ENCODE assay signal across 21 cellular contexts in the genomic region with DNA sequence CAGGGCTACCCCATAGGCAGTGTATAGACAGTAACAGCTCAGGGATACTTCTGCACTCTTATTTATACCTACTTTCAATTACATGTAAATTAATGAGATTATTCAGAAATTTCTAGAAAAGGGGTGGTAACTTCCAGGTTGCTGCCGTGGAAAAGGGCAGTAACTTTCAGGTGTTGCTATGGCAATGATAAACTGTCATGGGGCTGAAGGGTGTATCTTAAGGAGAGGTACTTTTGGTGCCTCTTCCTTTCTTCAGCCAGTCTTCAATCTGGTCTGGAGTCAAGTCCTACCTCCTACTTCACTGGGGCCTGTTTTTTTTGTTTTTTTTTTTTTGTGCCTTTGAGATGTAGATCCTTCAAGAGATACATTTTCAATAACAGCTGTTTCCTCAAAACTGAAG. TPM values are rescaled to one million over a fixed set of nuclear protein-coding genes. Genes with fewer than 3 reads are reported as not detected.
DNase-seq lines count a peak whose midpoint lies in the region; ATAC-seq, FAIRE-seq and TF ChIP-seq lines count a peak whose summit lies in the region.
"Had no signal": no experiment of that assay in that cellular context is flagged by ENCODE, and none has a peak within 500 bp of the region (broad histone marks: within the 10 kb centered on the region; RNA-seq: fewer than 3 reads in every experiment).

No MANE protein-coding gene starts in this region.

- H3K4me3 Mint-ChIP-seq in activated T-helper 1 cell treated with anti-CD3 and anti-CD28 coated beads, Interleukin-12 subunit alpha, Interleukin-12 subunit beta, Interleukin-2, Interleukin-4 antibody, amounts not matched to agents 30 ng/mL and 10 ng/mL and 1 ng/mL, durations not matched to agents 14 hours and 24 hours and 36 hours: no peak overlapping the region
- H3K4me3 Mint-ChIP-seq: CD4-positive, CD25-positive, alpha-beta regulatory T cell; CD8-positive, alpha-beta T cell had no signal

- peak overlapping the region in 9 of 11 experiments; percentile 80 to 97 (median 90); a peak in 18 of 22 replicates for H3K27ac ChIP-seq in BLaER1 treated with 17β-estradiol and CSF1 and Interleukin-3, amounts not matched to agents 10 nM and 100 nM
- no peak overlapping the region for H3K27ac ChIP-seq in HCT116 (ENCODE audit: low read depth, low read length)
- H3K27ac ChIP-seq in K562 (ENCODE audit: extremely low read depth, low read depth, low read length): no peak overlapping the region
- H3K27ac ChIP-seq: A549, C4-2B had no signal

- H2AFZ ChIP-seq in HCT116 (ENCODE audit: low read depth, low read length, poor library complexity, severe bottlenecking) (no peak overlapping the region), K562 (ENCODE audit: low read depth, low read length) (no peak overlapping the region)

- peak overlapping the region in 5 of 11 experiments; percentile 2 to 79 (median 69); a peak in 4 of 22 replicates for H3K9ac ChIP-seq in BLaER1 treated with 17β-estradiol and CSF1 and Interleukin-3, amounts not matched to agents 10 nM and 100 nM
- H3K9ac ChIP-seq in HCT116 (ENCODE audit: low read length): no peak overlapping the region
- H3K9ac ChIP-seq in K562 (ENCODE audit: insufficient read depth in 1 of 2, low read depth in 2 of 2, low read length in 2 of 2): no peak overlapping the region

- H3K4me2 ChIP-seq in BLaER1 treated with 17β-estradiol and CSF1 and Interleukin-3, amounts not matched to agents 10 nM and 100 nM: peak overlapping the region; percentile 4 to 83 (median 76); a peak in 20 of 22 replicates
- H3K4me2 ChIP-seq in HCT116 (ENCODE audit: low read length) (no peak overlapping the region), K562 (ENCODE audit: insufficient read depth, low read length) (no peak overlapping the region)
- H3K4me2 ChIP-seq: A549 had no signal

- no peaks in the 10 kb centered on the region for H3K4me1 Mint-ChIP-seq in activated T-helper 1 cell treated with anti-CD3 and anti-CD28 coated beads, Interleukin-12 subunit alpha, Interleukin-12 subunit beta, Interleukin-2, Interleukin-4 antibody, amounts not matched to agents 30 ng/mL and 10 ng/mL and 1 ng/mL, durations not matched to agents 14 hours and 24 hours and 36 hours (ENCODE audit: low read depth)

- FAIRE-seq in K562 (lab: Jason Lieb, UNC): no peak
- FAIRE-seq: A549, G401.6, GM12892 had no signal

- DNase-seq in HCT116 (ENCODE audit: low read depth, low spot score) (no peak), K562 (ENCODE audit: extremely low read depth in 1 of 4, low spot score in 3 of 4) (no peak), NCI-H2171 (lab: John Stamatoyannopoulos, UW) (no peak)
- no peak for DNase-seq in activated T-helper 1 cell treated with anti-CD3 and anti-CD28 coated beads, Interleukin-12 subunit alpha, Interleukin-12 subunit beta, Interleukin-2, Interleukin-4 antibody, amounts not matched to agents 30 ng/mL and 10 ng/mL and 1 ng/mL, durations not matched to agents 14 hours and 24 hours and 36 hours (ENCODE audit: low spot score)
- no peak for DNase-seq in stimulated activated CD4-positive, alpha-beta T cell treated with anti-CD3 and anti-CD28 coated beads, Interleukin-4, amount 100 ng/mL, for 24 hours
- DNase-seq: 8988T; ACHN; AML-193; BE2C; Caco-2; CD4-positive, CD25-positive, alpha-beta regulatory T cell; CD8-positive, alpha-beta T cell; DMS153; DND-41; GOT3 had no signal

- H3K36me3 Mint-ChIP-seq in activated T-helper 1 cell treated with anti-CD3 and anti-CD28 coated beads, Interleukin-12 subunit alpha, Interleukin-12 subunit beta, Interleukin-2, Interleukin-4 antibody, amounts not matched to agents 30 ng/mL and 10 ng/mL and 1 ng/mL, durations not matched to agents 14 hours and 24 hours and 36 hours (ENCODE audit: low read depth): no peaks in the 10 kb centered on the region
- H3K36me3 Mint-ChIP-seq: CD4-positive, CD25-positive, alpha-beta regulatory T cell; CD8-positive, alpha-beta T cell had no signal

- peaks cover 30 to 65% (median 56%) of the 10 kb centered on the region in 10 experiments for H3K4me1 ChIP-seq in BLaER1 treated with 17β-estradiol and CSF1 and Interleukin-3, amounts not matched to agents 10 nM and 100 nM
- no peaks in the 10 kb centered on the region for H3K4me1 ChIP-seq in HCT116 (ENCODE audit: control insufficient read depth in 1 of 2, insufficient read depth in 2 of 2, low read length in 2 of 2)
- H3K4me1 ChIP-seq in K562 (replicated peaks in 1 of 2; ENCODE audit: control insufficient read depth in 2 of 2, insufficient read depth in 2 of 2, low read length in 2 of 2): no peaks in the 10 kb centered on the region; a peak in 1 of 5 replicates
- H3K4me1 ChIP-seq: A549, BE2C, Caco-2, HAP-1 had no signal

- H3K79me2 ChIP-seq in HCT116 (ENCODE audit: insufficient read depth, low read length) (no peaks in the 10 kb centered on the region), K562 (ENCODE audit: control insufficient read depth, insufficient read depth, low read length) (no peaks in the 10 kb centered on the region)

- H3K27ac Mint-ChIP-seq in activated T-helper 1 cell treated with anti-CD3 and anti-CD28 coated beads, Interleukin-12 subunit alpha, Interleukin-12 subunit beta, Interleukin-2, Interleukin-4 antibody, amounts not matched to agents 30 ng/mL and 10 ng/mL and 1 ng/mL, durations not matched to agents 14 hours and 24 hours and 36 hours: no peak overlapping the region
- H3K27ac Mint-ChIP-seq: CD4-positive, CD25-positive, alpha-beta regulatory T cell; CD8-positive, alpha-beta T cell had no signal

- no TSS peak for BruUV-seq in HCT116 (replicated peaks; lab: Mats Ljungman, UMichigan)
- BruUV-seq in K562 (replicated peaks; lab: Mats Ljungman, UMichigan): no TSS peak

- H3K9me3 Mint-ChIP-seq in activated T-helper 1 cell treated with anti-CD3 and anti-CD28 coated beads, Interleukin-12 subunit alpha, Interleukin-12 subunit beta, Interleukin-2, Interleukin-4 antibody, amounts not matched to agents 30 ng/mL and 10 ng/mL and 1 ng/mL, durations not matched to agents 14 hours and 24 hours and 36 hours: no peaks in the 10 kb centered on the region
- H3K9me3 Mint-ChIP-seq: CD8-positive, alpha-beta T cell had no signal

- TF ChIP-seq CTCF in HCT116 (IDR thresholded peaks at IDR 0.05 in 2 of 3, conservative IDR thresholded peaks at IDR 0.05 in 1 of 3; ENCODE audit: borderline replicate concordance in 1 of 3, insufficient read depth in 1 of 3, low read depth in 2 of 3, low read length in 2 of 3): no peak
- TF ChIP-seq CTCF in K562 (IDR thresholded peaks at IDR 0.05 in 2 of 3, conservative IDR thresholded peaks at IDR 0.05 in 1 of 3; ENCODE audit: insufficient read depth in 2 of 3, low read depth in 1 of 3, low read length in 3 of 3): no peak

- H3K9me1 ChIP-seq in K562 (ENCODE audit: control insufficient read depth, insufficient read depth, low read length): no peaks in the 10 kb centered on the region

- CTCF ChIA-PET in HCT116 (lab: Charles Lee) (interaction anchor here (0.9 kb wide), 1 partner anchor 299 kb away, joined by 3 read pairs; no protein-coding TSS in a partner anchor), K562 (lab: Yijun Ruan, JAX; ENCODE audit: low intra/inter-chr PET ratio) (no interaction called here)

- H3K36me3 ChIP-seq in BLaER1 treated with 17β-estradiol and CSF1 and Interleukin-3, amounts not matched to agents 10 nM and 100 nM: no peaks in the 10 kb centered on the region; a peak in 1 of 22 replicates
- H3K36me3 ChIP-seq in HCT116 (ENCODE audit: control insufficient read depth in 1 of 2, insufficient read depth in 2 of 2, low read length in 2 of 2) (no peaks in the 10 kb centered on the region), K562 (ENCODE audit: control insufficient read depth, insufficient read depth, low read length) (no peaks in the 10 kb centered on the region)
- H3K36me3 ChIP-seq: BE2C, HAP-1 had no signal

- in situ Hi-C loops in K562 (cut with MboI): no loop called here

- TF ChIP-seq RAD21 in HCT116 (IDR thresholded peaks at IDR 0.05; ENCODE audit: low read depth) (no peak), K562 (CRISPR knock-in tag; conservative IDR thresholded peaks at IDR 0.05 in 1 of 2, IDR thresholded peaks at IDR 0.05 in 1 of 2) (no peak)

- H3K27me3 Mint-ChIP-seq in activated T-helper 1 cell treated with anti-CD3 and anti-CD28 coated beads, Interleukin-12 subunit alpha, Interleukin-12 subunit beta, Interleukin-2, Interleukin-4 antibody, amounts not matched to agents 30 ng/mL and 10 ng/mL and 1 ng/mL, durations not matched to agents 14 hours and 24 hours and 36 hours (ENCODE audit: insufficient read depth): peaks cover 13% of the 10 kb centered on the region

- RAD21 ChIA-PET in HCT116 (lab: Charles Lee; ENCODE audit: low non-redundant PET in 1 of 2, low total read pairs in 2 of 2, uncharacterized antibody in 2 of 2, unreplicated experiment in 2 of 2): no interaction called here

- no peak for TF ChIP-seq POLR2A in HCT116 (IDR thresholded peaks at IDR 0.05; ENCODE audit: borderline replicate concordance, extremely low read depth, insufficient read depth, insufficient read length)
- TF ChIP-seq POLR2A in K562 (conservative IDR thresholded peaks at IDR 0.05): no peak

- 0% methylated on average over 1 of the region's 1 CpG for WGBS in K562 (ENCODE audit: insufficient coverage, low coverage, missing lambda C conversion rate)

- H3K27me3 ChIP-seq in BLaER1 treated with 17β-estradiol and CSF1 and Interleukin-3, amounts not matched to agents 10 nM and 100 nM: no peaks in the 10 kb centered on the region
- H3K27me3 ChIP-seq in HCT116 (ENCODE audit: insufficient read depth, low read length): no peaks in the 10 kb centered on the region
- H3K27me3 ChIP-seq in K562 (ENCODE audit: control insufficient read depth in 2 of 2, insufficient read depth in 2 of 2, low read length in 2 of 2): no peaks in the 10 kb centered on the region
- H3K27me3 ChIP-seq: BE2C had no signal

- H3K4me3 ChIP-seq in BLaER1 treated with 17β-estradiol and CSF1 and Interleukin-3, amounts not matched to agents 10 nM and 100 nM: peak overlapping the region in 3 of 10 experiments; percentile 1 to 44 (median 19); a peak in 4 of 20 replicates
- H3K4me3 ChIP-seq in HCT116 (replicated peaks in 1 of 2; ENCODE audit: low read depth in 1 of 2, low read length in 2 of 2) (no peak overlapping the region), K562 (no peak overlapping the region)
- H3K4me3 ChIP-seq: A549, HAP-1 had no signal

- ATAC-seq in HCT116 (peak; percentile 27; the same call in 1 of the 2 replicates), K562 (0 out of 3 replicates have a peak, but pooled peaks have one; percentile 49)
- ATAC-seq: A549; CD8-positive, alpha-beta T cell had no signal

- POLR2A ChIA-PET in HCT116 (lab: Charles Lee) (no interaction called here), K562 (lab: Yijun Ruan, JAX) (no interaction called here)

- peaks cover 0 to 55% (median 24%) of the 10 kb centered on the region in 11 experiments; a peak in 19 of 22 replicates for H3K9me3 ChIP-seq in BLaER1 treated with 17β-estradiol and CSF1 and Interleukin-3, amounts not matched to agents 10 nM and 100 nM (replicated peaks in 1 of 11)
- no peaks in the 10 kb centered on the region for H3K9me3 ChIP-seq in HCT116 (ENCODE audit: control insufficient read depth in 1 of 2, insufficient read depth in 1 of 2, low read depth in 1 of 2, low read length in 2 of 2)
- H3K9me3 ChIP-seq in K562 (replicated peaks; ENCODE audit: control insufficient read depth, insufficient read depth, low read depth, low read length): no peaks in the 10 kb centered on the region
- H3K9me3 ChIP-seq: A549, BE2C, Caco-2, HAP-1 had no signal

- no peaks in the 10 kb centered on the region for H4K20me1 ChIP-seq in BLaER1 treated with 17β-estradiol and CSF1 and Interleukin-3, amounts not matched to agents 10 nM and 100 nM
- H4K20me1 ChIP-seq in HCT116 (ENCODE audit: insufficient read depth) (no peaks in the 10 kb centered on the region), K562 (replicated peaks; ENCODE audit: control insufficient read depth, insufficient read depth, low read length) (no peaks in the 10 kb centered on the region)

- H3K9me2 ChIP-seq in HCT116 (ENCODE audit: insufficient read depth): no peaks in the 10 kb centered on the region

- no peak for TF ChIP-seq EP300 in K562 (IDR thresholded peaks at IDR 0.05; ENCODE audit: low read length)

- intact Hi-C loops in HCT116 (cut with micrococcal nuclease): no loop called here
- intact Hi-C loops in K562 (cut with micrococcal nuclease): no loop called here
- intact Hi-C loops in activated T-helper 1 cell treated with anti-CD3 and anti-CD28 coated beads, Interleukin-12 subunit alpha, Interleukin-12 subunit beta, Interleukin-2, Interleukin-4 antibody, amounts not matched to agents 30 ng/mL and 10 ng/mL and 1 ng/mL, durations not matched to agents 14 hours and 24 hours and 36 hours (cut with micrococcal nuclease): no loop called here

RNA-seq across cellular contexts. Expression of gene DNAJC10, which starts 35.2 kb away (rescaled TPM):
- total RNA-seq in HCT116 (2021; ENCODE audit: unreplicated experiment): 80.4 TPM
- polyA plus RNA-seq in HCT116 (2012): 18.5 and 26.7 TPM in 2 replicates
- 28.3 and 119 TPM in 2 replicates for total RNA-seq in K562 (2011; cell fraction: chromatin; rRNA removed; ENCODE audit: low replicate concordance)
- total RNA-seq in K562 (2011; cell fraction: nucleolus; rRNA removed): 14.5 and 18.2 TPM in 2 replicates
- 42.3 and 61.0 TPM in 2 replicates for total RNA-seq in K562 (2011; cell fraction: nucleoplasm; rRNA removed)
- total RNA-seq in K562 (2014; rRNA removed): 51.4 and 63.5 TPM in 2 replicates
- 75.8 and 87.2 TPM in 2 replicates for total RNA-seq in K562 (2014; rRNA removed; fragmentation: Illumina TruSeq; extraction: Trizol)
- total RNA-seq in K562 (2015; rRNA removed; fragmentation: Illumina TruSeq; extraction: Trizol): 66.5 and 77.7 TPM in 2 replicates
- total RNA-seq in K562 (2021): 75.3 and 81.9 TPM in 2 replicates
- 39.9 and 57.3 TPM in 2 replicates for polyA plus RNA-seq in K562 (2011; rRNA removed)
- 6.8 and 15.1 TPM in 2 replicates for polyA plus RNA-seq in K562 (2011; cell fraction: cytosol; rRNA removed)
- polyA plus RNA-seq in K562 (2011; cell fraction: nucleus; rRNA removed): 44.5 and 76.8 TPM in 2 replicates
- polyA plus RNA-seq in K562 (2012): 45.0 and 81.2 TPM in 2 replicates
- polyA plus RNA-seq in K562 (2014; fragmentation: Illumina TruSeq; extraction: Trizol): 39.7 and 46.1 TPM in 2 replicates
- polyA plus RNA-seq in K562 (2014; fragmentation: Nextera tagmentation; extraction: Ambion mirVana): 10 to 100 TPM in 1 of 2 experiments, 1 to 10 TPM in 1; 9.8 to 14.3 TPM
- 39.2 and 41.0 TPM in 2 replicates for polyA plus RNA-seq in K562 (2014; rRNA removed)
- 66.2 and 66.8 TPM in 2 replicates for polyA minus RNA-seq in K562 (2011; rRNA and poly(A)+ RNA removed)
- 26.8 and 33.2 TPM in 2 replicates for polyA minus RNA-seq in K562 (2011; cell fraction: cytosol; rRNA and poly(A)+ RNA removed)
- 22.8 and 46.2 TPM in 2 replicates for polyA minus RNA-seq in K562 (2011; cell fraction: nucleus; rRNA and poly(A)+ RNA removed)
- total RNA-seq in activated T-helper 1 cell treated with anti-CD3 and anti-CD28 coated beads, Interleukin-12 subunit alpha, Interleukin-12 subunit beta, Interleukin-2, Interleukin-4 antibody, amounts not matched to agents 30 ng/mL and 10 ng/mL and 1 ng/mL, durations not matched to agents 14 hours and 24 hours and 36 hours: 68.7 and 69.5 TPM in 2 replicates

Comparison
In these comparisons a context has a peak if more than half of its experiments do, and no peak if none do; other contexts are left out.
1. H3K27ac ChIP-seq: peak in BLaER1 treated with 17β-estradiol and CSF1 and Interleukin-3, amounts not matched to agents 10 nM and 100 nM (9 of 11); none in HCT116 (single experiment) and K562 (single experiment).
2. H3K4me2 ChIP-seq: peak in BLaER1 treated with 17β-estradiol and CSF1 and Interleukin-3, amounts not matched to agents 10 nM and 100 nM (11 of 11); none in HCT116 (single experiment) and K562 (single experiment).